In the genomic region with DNA sequence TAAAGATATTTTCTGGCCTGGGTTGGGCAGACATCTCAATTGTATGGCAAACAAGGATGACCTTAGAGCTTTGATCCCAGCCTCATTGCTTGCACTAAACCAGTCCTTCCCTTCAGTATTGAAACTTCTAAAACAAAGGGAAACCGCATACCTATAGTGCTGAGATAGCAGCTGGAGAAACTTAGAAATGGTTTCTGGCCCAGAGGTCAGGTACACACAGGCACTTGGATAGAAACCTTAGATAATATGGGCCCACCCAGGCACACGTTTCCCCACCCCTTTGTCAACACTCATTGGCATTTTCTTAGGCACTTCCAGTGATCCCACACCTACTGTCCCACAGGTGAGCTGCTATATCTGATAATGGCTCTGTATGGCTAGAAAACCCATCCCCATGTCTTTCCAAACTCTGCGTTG, we compare ENCODE assay signal across 1 cellular context.
A peak's percentile ranks its signal among the peaks of the same experiment; 100 is the strongest.
TF ChIP-seq lines count a peak whose summit lies in the region.

No MANE protein-coding gene starts in this region.

TF ChIP-seq in HepG2, 621 proteins besides CTCF, POLR2A, EP300 and RAD21 (continued from another document and continues in another):
- TF ChIP-seq, protein P1, sequence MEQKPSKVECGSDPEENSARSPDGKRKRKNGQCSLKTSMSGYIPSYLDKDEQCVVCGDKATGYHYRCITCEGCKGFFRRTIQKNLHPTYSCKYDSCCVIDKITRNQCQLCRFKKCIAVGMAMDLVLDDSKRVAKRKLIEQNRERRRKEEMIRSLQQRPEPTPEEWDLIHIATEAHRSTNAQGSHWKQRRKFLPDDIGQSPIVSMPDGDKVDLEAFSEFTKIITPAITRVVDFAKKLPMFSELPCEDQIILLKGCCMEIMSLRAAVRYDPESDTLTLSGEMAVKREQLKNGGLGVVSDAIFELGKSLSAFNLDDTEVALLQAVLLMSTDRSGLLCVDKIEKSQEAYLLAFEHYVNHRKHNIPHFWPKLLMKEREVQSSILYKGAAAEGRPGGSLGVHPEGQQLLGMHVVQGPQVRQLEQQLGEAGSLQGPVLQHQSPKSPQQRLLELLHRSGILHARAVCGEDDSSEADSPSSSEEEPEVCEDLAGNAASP (CRISPR knock-in tag; IDR thresholded peaks at IDR 0.05; ENCODE audit: borderline replicate concordance) = peak; percentile 74; the same call in 1 of the 2 replicates
- TF ChIP-seq WIZ (CRISPR knock-in tag; IDR thresholded peaks at IDR 0.05) (peak; percentile 76; the same call in 1 of the 2 replicates), THAP11 (CRISPR knock-in tag; IDR thresholded peaks at IDR 0.05) (0 out of 2 replicates have a peak, but pooled peaks have one; percentile 50), CERS6 (CRISPR knock-in tag; IDR thresholded peaks at IDR 0.05) (no peak), SOX6 (IDR thresholded peaks at IDR 0.05) (no peak), SOX6 (CRISPR knock-in tag; IDR thresholded peaks at IDR 0.05) (peak; percentile 97), ZNF7 (CRISPR knock-in tag; IDR thresholded peaks at IDR 0.05) (0 out of 2 replicates have a peak, but pooled peaks have one; percentile 36), KAT8 (CRISPR knock-in tag; IDR thresholded peaks at IDR 0.05) (peak; percentile 33; the same call in 1 of the 2 replicates), ZNF570 (CRISPR knock-in tag; IDR thresholded peaks at IDR 0.05; ENCODE audit: borderline replicate concordance) (no peak), FOXA1 (IDR thresholded peaks at IDR 0.05) (peak; percentile 28; the same call in 1 of the 2 replicates), FOXA1 (CRISPR knock-in tag; IDR thresholded peaks at IDR 0.05) (peak; percentile 84), ZBTB20 (CRISPR knock-in tag; IDR thresholded peaks at IDR 0.05; ENCODE audit: borderline replicate concordance, low read depth) (peak; percentile 92), ZNF644 (CRISPR knock-in tag; IDR thresholded peaks at IDR 0.05; ENCODE audit: low read depth) (peak; percentile 70), NR1H2 (CRISPR knock-in tag; IDR thresholded peaks at IDR 0.05; ENCODE audit: borderline replicate concordance, low read depth) (no peak), LCORL (IDR thresholded peaks at IDR 0.05) (no peak; the same call in 1 of the 2 replicates), LCORL (CRISPR knock-in tag; IDR thresholded peaks at IDR 0.05) (peak; percentile 85), MYNN (CRISPR knock-in tag; IDR thresholded peaks at IDR 0.05; ENCODE audit: low read depth) (no peak), ZNF546 (CRISPR knock-in tag; conservative IDR thresholded peaks at IDR 0.05) (no peak), SP1 (IDR thresholded peaks at IDR 0.05) (no peak), SP1 (CRISPR knock-in tag; IDR thresholded peaks at IDR 0.05) (peak; percentile 38; the same call in 1 of the 2 replicates), ZZZ3 (CRISPR knock-in tag; IDR thresholded peaks at IDR 0.05; ENCODE audit: borderline replicate concordance) (no peak), TEAD3 (CRISPR knock-in tag; optimal IDR thresholded peaks at IDR 0.05; ENCODE audit: borderline replicate concordance) (peak; percentile 92), FOXJ3 (CRISPR knock-in tag; IDR thresholded peaks at IDR 0.05; ENCODE audit: borderline replicate concordance) (peak; percentile 90; the same call in 1 of the 2 replicates), SALL1 (CRISPR knock-in tag; IDR thresholded peaks at IDR 0.05) (peak; percentile 92), TGIF2 (CRISPR knock-in tag; IDR thresholded peaks at IDR 0.05) (peak; percentile 68; the same call in 1 of the 2 replicates), ZNF260 (CRISPR knock-in tag; IDR thresholded peaks at IDR 0.05; ENCODE audit: borderline replicate concordance, low read depth) (no peak)
- TF ChIP-seq, protein P2, sequence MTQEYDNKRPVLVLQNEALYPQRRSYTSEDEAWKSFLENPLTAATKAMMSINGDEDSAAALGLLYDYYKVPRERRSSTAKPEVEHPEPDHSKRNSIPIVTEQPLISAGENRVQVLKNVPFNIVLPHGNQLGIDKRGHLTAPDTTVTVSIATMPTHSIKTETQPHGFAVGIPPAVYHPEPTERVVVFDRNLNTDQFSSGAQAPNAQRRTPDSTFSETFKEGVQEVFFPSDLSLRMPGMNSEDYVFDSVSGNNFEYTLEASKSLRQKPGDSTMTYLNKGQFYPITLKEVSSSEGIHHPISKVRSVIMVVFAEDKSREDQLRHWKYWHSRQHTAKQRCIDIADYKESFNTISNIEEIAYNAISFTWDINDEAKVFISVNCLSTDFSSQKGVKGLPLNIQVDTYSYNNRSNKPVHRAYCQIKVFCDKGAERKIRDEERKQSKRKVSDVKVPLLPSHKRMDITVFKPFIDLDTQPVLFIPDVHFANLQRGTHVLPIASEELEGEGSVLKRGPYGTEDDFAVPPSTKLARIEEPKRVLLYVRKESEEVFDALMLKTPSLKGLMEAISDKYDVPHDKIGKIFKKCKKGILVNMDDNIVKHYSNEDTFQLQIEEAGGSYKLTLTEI (CRISPR knock-in tag; conservative IDR thresholded peaks at IDR 0.05) = no peak
- TF ChIP-seq, protein P3, sequence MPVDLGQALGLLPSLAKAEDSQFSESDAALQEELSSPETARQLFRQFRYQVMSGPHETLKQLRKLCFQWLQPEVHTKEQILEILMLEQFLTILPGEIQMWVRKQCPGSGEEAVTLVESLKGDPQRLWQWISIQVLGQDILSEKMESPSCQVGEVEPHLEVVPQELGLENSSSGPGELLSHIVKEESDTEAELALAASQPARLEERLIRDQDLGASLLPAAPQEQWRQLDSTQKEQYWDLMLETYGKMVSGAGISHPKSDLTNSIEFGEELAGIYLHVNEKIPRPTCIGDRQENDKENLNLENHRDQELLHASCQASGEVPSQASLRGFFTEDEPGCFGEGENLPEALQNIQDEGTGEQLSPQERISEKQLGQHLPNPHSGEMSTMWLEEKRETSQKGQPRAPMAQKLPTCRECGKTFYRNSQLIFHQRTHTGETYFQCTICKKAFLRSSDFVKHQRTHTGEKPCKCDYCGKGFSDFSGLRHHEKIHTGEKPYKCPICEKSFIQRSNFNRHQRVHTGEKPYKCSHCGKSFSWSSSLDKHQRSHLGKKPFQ (CRISPR knock-in tag; IDR thresholded peaks at IDR 0.05; ENCODE audit: insufficient replicate concordance) = no peak
- TF ChIP-seq, protein P4, sequence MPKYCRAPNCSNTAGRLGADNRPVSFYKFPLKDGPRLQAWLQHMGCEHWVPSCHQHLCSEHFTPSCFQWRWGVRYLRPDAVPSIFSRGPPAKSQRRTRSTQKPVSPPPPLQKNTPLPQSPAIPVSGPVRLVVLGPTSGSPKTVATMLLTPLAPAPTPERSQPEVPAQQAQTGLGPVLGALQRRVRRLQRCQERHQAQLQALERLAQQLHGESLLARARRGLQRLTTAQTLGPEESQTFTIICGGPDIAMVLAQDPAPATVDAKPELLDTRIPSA (CRISPR knock-in tag; IDR thresholded peaks at IDR 0.05; ENCODE audit: borderline replicate concordance) = no peak
- TF ChIP-seq, protein P5, sequence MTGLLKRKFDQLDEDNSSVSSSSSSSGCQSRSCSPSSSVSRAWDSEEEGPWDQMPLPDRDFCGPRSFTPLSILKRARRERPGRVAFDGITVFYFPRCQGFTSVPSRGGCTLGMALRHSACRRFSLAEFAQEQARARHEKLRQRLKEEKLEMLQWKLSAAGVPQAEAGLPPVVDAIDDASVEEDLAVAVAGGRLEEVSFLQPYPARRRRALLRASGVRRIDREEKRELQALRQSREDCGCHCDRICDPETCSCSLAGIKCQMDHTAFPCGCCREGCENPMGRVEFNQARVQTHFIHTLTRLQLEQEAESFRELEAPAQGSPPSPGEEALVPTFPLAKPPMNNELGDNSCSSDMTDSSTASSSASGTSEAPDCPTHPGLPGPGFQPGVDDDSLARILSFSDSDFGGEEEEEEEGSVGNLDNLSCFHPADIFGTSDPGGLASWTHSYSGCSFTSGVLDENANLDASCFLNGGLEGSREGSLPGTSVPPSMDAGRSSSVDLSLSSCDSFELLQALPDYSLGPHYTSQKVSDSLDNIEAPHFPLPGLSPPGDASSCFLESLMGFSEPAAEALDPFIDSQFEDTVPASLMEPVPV (CRISPR knock-in tag; IDR thresholded peaks at IDR 0.05) = peak; percentile 59; the same call in 1 of the 2 replicates
- TF ChIP-seq, protein P6, sequence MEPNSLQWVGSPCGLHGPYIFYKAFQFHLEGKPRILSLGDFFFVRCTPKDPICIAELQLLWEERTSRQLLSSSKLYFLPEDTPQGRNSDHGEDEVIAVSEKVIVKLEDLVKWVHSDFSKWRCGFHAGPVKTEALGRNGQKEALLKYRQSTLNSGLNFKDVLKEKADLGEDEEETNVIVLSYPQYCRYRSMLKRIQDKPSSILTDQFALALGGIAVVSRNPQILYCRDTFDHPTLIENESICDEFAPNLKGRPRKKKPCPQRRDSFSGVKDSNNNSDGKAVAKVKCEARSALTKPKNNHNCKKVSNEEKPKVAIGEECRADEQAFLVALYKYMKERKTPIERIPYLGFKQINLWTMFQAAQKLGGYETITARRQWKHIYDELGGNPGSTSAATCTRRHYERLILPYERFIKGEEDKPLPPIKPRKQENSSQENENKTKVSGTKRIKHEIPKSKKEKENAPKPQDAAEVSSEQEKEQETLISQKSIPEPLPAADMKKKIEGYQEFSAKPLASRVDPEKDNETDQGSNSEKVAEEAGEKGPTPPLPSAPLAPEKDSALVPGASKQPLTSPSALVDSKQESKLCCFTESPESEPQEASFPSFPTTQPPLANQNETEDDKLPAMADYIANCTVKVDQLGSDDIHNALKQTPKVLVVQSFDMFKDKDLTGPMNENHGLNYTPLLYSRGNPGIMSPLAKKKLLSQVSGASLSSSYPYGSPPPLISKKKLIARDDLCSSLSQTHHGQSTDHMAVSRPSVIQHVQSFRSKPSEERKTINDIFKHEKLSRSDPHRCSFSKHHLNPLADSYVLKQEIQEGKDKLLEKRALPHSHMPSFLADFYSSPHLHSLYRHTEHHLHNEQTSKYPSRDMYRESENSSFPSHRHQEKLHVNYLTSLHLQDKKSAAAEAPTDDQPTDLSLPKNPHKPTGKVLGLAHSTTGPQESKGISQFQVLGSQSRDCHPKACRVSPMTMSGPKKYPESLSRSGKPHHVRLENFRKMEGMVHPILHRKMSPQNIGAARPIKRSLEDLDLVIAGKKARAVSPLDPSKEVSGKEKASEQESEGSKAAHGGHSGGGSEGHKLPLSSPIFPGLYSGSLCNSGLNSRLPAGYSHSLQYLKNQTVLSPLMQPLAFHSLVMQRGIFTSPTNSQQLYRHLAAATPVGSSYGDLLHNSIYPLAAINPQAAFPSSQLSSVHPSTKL (CRISPR knock-in tag; IDR thresholded peaks at IDR 0.05) = peak; percentile 98
- TF ChIP-seq, protein P7, sequence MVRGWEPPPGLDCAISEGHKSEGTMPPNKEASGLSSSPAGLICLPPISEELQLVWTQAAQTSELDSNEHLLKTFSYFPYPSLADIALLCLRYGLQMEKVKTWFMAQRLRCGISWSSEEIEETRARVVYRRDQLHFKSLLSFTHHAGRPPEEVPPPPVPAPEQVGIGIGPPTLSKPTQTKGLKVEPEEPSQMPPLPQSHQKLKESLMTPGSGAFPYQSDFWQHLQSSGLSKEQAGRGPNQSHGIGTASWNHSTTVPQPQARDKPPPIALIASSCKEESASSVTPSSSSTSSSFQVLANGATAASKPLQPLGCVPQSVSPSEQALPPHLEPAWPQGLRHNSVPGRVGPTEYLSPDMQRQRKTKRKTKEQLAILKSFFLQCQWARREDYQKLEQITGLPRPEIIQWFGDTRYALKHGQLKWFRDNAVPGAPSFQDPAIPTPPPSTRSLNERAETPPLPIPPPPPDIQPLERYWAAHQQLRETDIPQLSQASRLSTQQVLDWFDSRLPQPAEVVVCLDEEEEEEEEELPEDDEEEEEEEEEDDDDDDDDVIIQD (CRISPR knock-in tag; IDR thresholded peaks at IDR 0.05; ENCODE audit: low read depth) = peak; percentile 72; the same call in 1 of the 2 replicates
- TF ChIP-seq, protein P8, sequence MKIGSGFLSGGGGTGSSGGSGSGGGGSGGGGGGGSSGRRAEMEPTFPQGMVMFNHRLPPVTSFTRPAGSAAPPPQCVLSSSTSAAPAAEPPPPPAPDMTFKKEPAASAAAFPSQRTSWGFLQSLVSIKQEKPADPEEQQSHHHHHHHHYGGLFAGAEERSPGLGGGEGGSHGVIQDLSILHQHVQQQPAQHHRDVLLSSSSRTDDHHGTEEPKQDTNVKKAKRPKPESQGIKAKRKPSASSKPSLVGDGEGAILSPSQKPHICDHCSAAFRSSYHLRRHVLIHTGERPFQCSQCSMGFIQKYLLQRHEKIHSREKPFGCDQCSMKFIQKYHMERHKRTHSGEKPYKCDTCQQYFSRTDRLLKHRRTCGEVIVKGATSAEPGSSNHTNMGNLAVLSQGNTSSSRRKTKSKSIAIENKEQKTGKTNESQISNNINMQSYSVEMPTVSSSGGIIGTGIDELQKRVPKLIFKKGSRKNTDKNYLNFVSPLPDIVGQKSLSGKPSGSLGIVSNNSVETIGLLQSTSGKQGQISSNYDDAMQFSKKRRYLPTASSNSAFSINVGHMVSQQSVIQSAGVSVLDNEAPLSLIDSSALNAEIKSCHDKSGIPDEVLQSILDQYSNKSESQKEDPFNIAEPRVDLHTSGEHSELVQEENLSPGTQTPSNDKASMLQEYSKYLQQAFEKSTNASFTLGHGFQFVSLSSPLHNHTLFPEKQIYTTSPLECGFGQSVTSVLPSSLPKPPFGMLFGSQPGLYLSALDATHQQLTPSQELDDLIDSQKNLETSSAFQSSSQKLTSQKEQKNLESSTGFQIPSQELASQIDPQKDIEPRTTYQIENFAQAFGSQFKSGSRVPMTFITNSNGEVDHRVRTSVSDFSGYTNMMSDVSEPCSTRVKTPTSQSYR (CRISPR knock-in tag; IDR thresholded peaks at IDR 0.05; ENCODE audit: borderline replicate concordance) = peak; percentile 60; the same call in 1 of the 2 replicates
- TF ChIP-seq, protein P9, sequence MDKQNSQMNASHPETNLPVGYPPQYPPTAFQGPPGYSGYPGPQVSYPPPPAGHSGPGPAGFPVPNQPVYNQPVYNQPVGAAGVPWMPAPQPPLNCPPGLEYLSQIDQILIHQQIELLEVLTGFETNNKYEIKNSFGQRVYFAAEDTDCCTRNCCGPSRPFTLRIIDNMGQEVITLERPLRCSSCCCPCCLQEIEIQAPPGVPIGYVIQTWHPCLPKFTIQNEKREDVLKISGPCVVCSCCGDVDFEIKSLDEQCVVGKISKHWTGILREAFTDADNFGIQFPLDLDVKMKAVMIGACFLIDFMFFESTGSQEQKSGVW (CRISPR knock-in tag; IDR thresholded peaks at IDR 0.05; ENCODE audit: borderline replicate concordance) = no peak
